17 cellular contexts compared by ENCODE assay signal in genomic region chr13:22837980-22838615, GRCh38.
DNase-seq lines count a peak whose midpoint lies in the region; ATAC-seq and TF ChIP-seq lines count a peak whose summit lies in the region.
"Had no signal": no experiment of that assay in that cellular context is flagged by ENCODE, and none has a peak within 500 bp of the region (broad histone marks: within the 10 kb centered on the region; RNA-seq: fewer than 3 reads in every experiment).

No MANE protein-coding gene starts in this region.

- TF ChIP-seq CTCF in epithelial cell of proximal tubule (conservative IDR thresholded peaks at IDR 0.05; ENCODE audit: low read depth, low read length) (no peak), thyroid gland (IDR thresholded peaks at IDR 0.05) (no peak)

- DNase-seq in NCI-H1105 treated with DMSO at 0.1 percent for 48 hours (lab: John Stamatoyannopoulos, UW): peak; percentile 11
- no peak for DNase-seq in NCI-H1105 (lab: John Stamatoyannopoulos, UW)
- DNase-seq in epithelial cell of proximal tubule (ENCODE audit: low read depth): no peak
- DNase-seq in thyroid gland: peak; percentile 49 to 54
- no peak for DNase-seq in putamen (ENCODE audit: low spot score)
- DNase-seq: activated CD4-positive, CD25-positive, alpha-beta regulatory T cell; activated naive CD8-positive, alpha-beta T cell treated with anti-CD3 and anti-CD28 coated beads, Interleukin-2, amount 10 ng/mL, durations not matched to agents 7 days and 5 days; cortex of kidney; H9; NCI-H2171; pancreas; stimulated activated naive CD8-positive, alpha-beta T cell treated with anti-CD3 and anti-CD28 coated beads, Interleukin-15, Interleukin-2, amounts not matched to agents 100 U/mL and 50 U/mL, for 24 hours; SW 1271 had no signal

- no peaks in the 10 kb centered on the region for H3K36me3 ChIP-seq in muscle layer of colon (ENCODE audit: insufficient read depth, low read length)
- H3K36me3 ChIP-seq in thyroid gland: no peaks in the 10 kb centered on the region
- H3K36me3 ChIP-seq: pancreas had no signal

- TF ChIP-seq POLR2A in thyroid gland (IDR thresholded peaks at IDR 0.05): no peak

- H3K27me3 ChIP-seq in muscle layer of colon (ENCODE audit: control insufficient read depth in 1 of 2, insufficient read depth in 2 of 2, low read length in 2 of 2) (no peaks in the 10 kb centered on the region), thyroid gland (no peaks in the 10 kb centered on the region)

- H3K9me3 ChIP-seq in muscle layer of colon (ENCODE audit: low read length) (no peaks in the 10 kb centered on the region), thyroid gland (no peaks in the 10 kb centered on the region)
- H3K9me3 ChIP-seq: pancreas had no signal

- no peak overlapping the region for H3K9ac ChIP-seq in muscle layer of colon (ENCODE audit: low read length)

- ATAC-seq in HG03439 (IDR thresholded peaks at IDR 0.05; ENCODE audit: unreplicated experiment): no peak
- ATAC-seq in HG03460 (IDR thresholded peaks at IDR 0.05; ENCODE audit: unreplicated experiment): no peak
- ATAC-seq: stimulated activated naive CD8-positive, alpha-beta T cell treated with anti-CD3 and anti-CD28 coated beads, Interleukin-15, Interleukin-2, amounts not matched to agents 100 U/mL and 50 U/mL, for 24 hours had no signal

- intact Hi-C loops in thyroid gland (cut with DNase I): no loop called here

- WGBS in thyroid gland, 2 donors: 26 to 34% methylated on average over 31 to 35 of the region's 45 CpGs

- H3K27ac ChIP-seq in muscle layer of colon (ENCODE audit: low read depth, low read length) (no peak overlapping the region), thyroid gland (no peak overlapping the region)
- H3K27ac ChIP-seq: 22Rv1, pancreas had no signal

- H3K4me1 ChIP-seq in muscle layer of colon (ENCODE audit: insufficient read depth, low read length) (no peaks in the 10 kb centered on the region), thyroid gland (no peaks in the 10 kb centered on the region)
- H3K4me1 ChIP-seq: pancreas had no signal

- H3K4me3 ChIP-seq in epithelial cell of proximal tubule (ENCODE audit: low read depth, low read length) (peak overlapping the region; percentile 33), muscle layer of colon (ENCODE audit: low read depth in 1 of 2, low read length in 2 of 2) (peak overlapping the region; percentile 23 to 41), thyroid gland (replicated peaks in 1 of 3) (peak overlapping the region in 2 of 3 donors; percentile 27 to 49)

Comparison
In these comparisons a context has a peak if more than half of its experiments do, and no peak if none do; other contexts are left out.
1. DNase-seq: peak in NCI-H1105 treated with DMSO at 0.1 percent for 48 hours (single experiment) and thyroid gland (2 of 2); none in NCI-H1105 (single experiment), epithelial cell of proximal tubule (single experiment) and putamen (single experiment).
2. Peak in every context shown above with its lines, with median percentiles within 50 percentile points of each other: H3K4me3 ChIP-seq.